8 cellular contexts compared by ENCODE assay signal in genomic region chr17:18258356-18259038, GRCh38. TPM values are rescaled to one million over a fixed set of nuclear protein-coding genes. Genes with fewer than 3 reads are reported as not detected.
A peak's percentile ranks its signal among the peaks of the same experiment; 100 is the strongest.
DNase-seq lines count a peak whose midpoint lies in the region; ATAC-seq and TF ChIP-seq lines count a peak whose summit lies in the region.

FLII (minus strand) TSS chr17:18258738; CDS start chr17:18258690, 48 bp downstream.

- H2BK120ac ChIP-seq in mesendoderm (ENCODE audit: low read depth, low read length), result no peak within 1 kb of the TSS

- H2BK15ac ChIP-seq in mesendoderm (replicated peaks; ENCODE audit: low read depth), result no peak within 1 kb of the TSS

- H3K4me1 ChIP-seq in mesendoderm (ENCODE audit: control insufficient read depth, low read depth, low read length), result peaks cover 3% of the 10 kb centered on the region

- peak within 1 kb of the TSS; percentile 54 for H2BK5ac ChIP-seq in mesendoderm (ENCODE audit: low read length)

- in situ Hi-C loops in endometrial microvascular endothelial cells (cut with HindIII; ENCODE audit: inconsistent ontology term, low pct_unique_long_range_greater_than_20kb, low sequenced_read_pairs), result no loop called here

- no CpG with 5 or more reads among the region's 71 CpGs for WGBS in mesendoderm (ENCODE audit: extremely low coverage, insufficient coverage, low lambda C conversion rate)

- H3K27ac ChIP-seq in C4-2B, result peak within 1 kb of the TSS; percentile 95
- H3K27ac ChIP-seq in mesendoderm (ENCODE audit: low read depth, low read length), result peak within 1 kb of the TSS; percentile 25

- H3K23ac ChIP-seq in mesendoderm (ENCODE audit: low read length), result no peak within 1 kb of the TSS

- peaks cover 5% of the 10 kb centered on the region for H3K36me3 ChIP-seq in mesendoderm (ENCODE audit: control insufficient read depth, insufficient read depth, low read length)

- peak within 1 kb of the TSS; percentile 48 for H3K4ac ChIP-seq in mesendoderm (ENCODE audit: low read depth, low read length)

- peak; percentile 59 for DNase-seq in NCI-H510A treated with DMSO at 0.1 percent for 48 hours (lab: John Stamatoyannopoulos, UW)
- DNase-seq in activated CD8-positive, alpha-beta memory T cell treated with anti-CD3 and anti-CD28 coated beads, Interleukin-2, amount 50 U/mL, for 48 hours, result peak; percentile 81
- DNase-seq in mesendoderm, result peak; percentile 72
- DNase-seq in stimulated activated CD8-positive, alpha-beta memory T cell treated with anti-CD3 and anti-CD28 coated beads, Interleukin-15, amount 100 ng/mL, for 24 hours (ENCODE audit: low read depth), result peak; percentile 47

- peak within 1 kb of the TSS; percentile 91 for H3K4me3 ChIP-seq in mesendoderm (ENCODE audit: low read length)

- no peak for TF ChIP-seq CTCF in C4-2B (conservative IDR thresholded peaks at IDR 0.05)

- peaks cover 21% of the 10 kb centered on the region for H3K79me1 ChIP-seq in mesendoderm (ENCODE audit: low read length)

- no peaks in the 10 kb centered on the region for H3K27me3 ChIP-seq in mesendoderm (ENCODE audit: insufficient read depth, low read length, poor library complexity)

- no peak within 1 kb of the TSS for H4K8ac ChIP-seq in mesendoderm (ENCODE audit: low read depth, low read length)

- H3K4me2 ChIP-seq in mesendoderm (ENCODE audit: low read length), result peak within 1 kb of the TSS; percentile 78

- ATAC-seq in GM21390 (IDR thresholded peaks at IDR 0.05; ENCODE audit: unreplicated experiment) (peak; percentile 20), GM21447 (IDR thresholded peaks at IDR 0.05; ENCODE audit: unreplicated experiment) (no peak)

- H3K56ac ChIP-seq in mesendoderm (ENCODE audit: low read length), result peak within 1 kb of the TSS; percentile 95

- peaks cover 23% of the 10 kb centered on the region for H3K79me2 ChIP-seq in mesendoderm (ENCODE audit: control insufficient read depth, insufficient read depth, low read length)

- H3K18ac ChIP-seq in mesendoderm (ENCODE audit: low read length), result peak within 1 kb of the TSS; percentile 88

- H3K9ac ChIP-seq in mesendoderm (ENCODE audit: low read length), result peak within 1 kb of the TSS; percentile 94

- H4K5ac ChIP-seq in mesendoderm (ENCODE audit: low read length), result no peak within 1 kb of the TSS

- H2AK5ac ChIP-seq in mesendoderm (ENCODE audit: low read length), result no peak within 1 kb of the TSS

RNA-seq across cellular contexts. Expression of gene FLII, which starts in this region (rescaled TPM):
- total RNA-seq in endometrial microvascular endothelial cells (ENCODE audit: inconsistent ontology term), result 445 TPM
- polyA plus RNA-seq in mesendoderm (2013, experiment 1 of 2), result 198 TPM
- polyA plus RNA-seq in mesendoderm (2013, experiment 2 of 2), result 204 TPM
